Comparison of ENCODE assay signal across 9 cellular contexts in the genomic region with DNA sequence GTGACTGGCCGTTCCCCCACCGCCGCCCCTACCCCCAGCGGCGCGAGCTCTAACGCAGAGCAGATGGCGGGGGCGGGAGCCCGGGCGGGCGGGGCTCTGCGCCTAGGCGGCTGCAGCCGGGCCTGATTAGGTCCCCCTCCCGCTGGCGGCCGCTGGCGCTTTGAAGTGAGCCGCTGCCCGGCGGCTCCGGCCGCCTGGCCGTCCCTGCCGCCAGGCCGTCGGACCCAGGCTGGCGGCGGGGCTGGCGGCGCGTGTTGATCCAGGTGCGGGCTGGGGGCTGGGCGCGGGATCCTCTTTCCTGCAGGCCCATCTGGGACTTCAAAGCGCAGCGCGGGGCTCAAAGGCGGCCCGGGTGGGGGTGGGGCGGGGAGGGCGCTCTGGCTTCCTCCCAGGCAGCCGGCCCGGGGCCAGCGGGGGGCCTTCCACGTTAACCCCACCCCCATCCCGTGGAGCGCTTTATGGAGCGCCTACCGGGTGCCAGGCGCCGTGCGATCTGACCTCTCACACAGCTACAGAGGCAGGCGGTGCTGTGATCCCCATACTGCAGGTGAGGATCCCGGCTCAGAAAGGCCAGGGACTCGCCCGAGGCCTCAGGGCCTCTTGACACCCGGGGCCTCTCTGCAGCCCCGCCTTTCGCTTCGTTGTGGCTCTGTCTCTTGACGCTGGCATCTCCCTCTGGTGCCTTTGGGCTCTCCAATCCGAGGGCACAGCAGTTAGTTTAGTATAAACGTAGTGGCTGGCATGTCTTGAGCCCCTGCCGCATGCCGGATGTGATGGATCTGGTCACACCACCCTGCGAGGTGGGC.
DNase-seq lines count a peak whose midpoint lies in the region; ATAC-seq, FAIRE-seq and TF ChIP-seq lines count a peak whose summit lies in the region.
"Had no signal": no experiment of that assay in that cellular context is flagged by ENCODE, and none has a peak within 500 bp of the region (broad histone marks: within the 10 kb centered on the region; RNA-seq: fewer than 3 reads in every experiment).

No MANE protein-coding gene starts in this region.

- H4K5ac ChIP-seq in mesendoderm (ENCODE audit: low read length) = no peak overlapping the region

- peak overlapping the region; percentile 77 for H3K56ac ChIP-seq in mesendoderm (ENCODE audit: low read length)

- no peak overlapping the region for H3K27ac Mint-ChIP-seq in astrocyte (ENCODE audit: unreplicated experiment)

- H4K8ac ChIP-seq in mesendoderm (ENCODE audit: low read depth, low read length) = no peak overlapping the region

- H3K79me2 ChIP-seq in astrocyte (ENCODE audit: insufficient read depth, low read length) = no peaks in the 10 kb centered on the region
- H3K79me2 ChIP-seq in mesendoderm (ENCODE audit: control insufficient read depth, insufficient read depth, low read length) = no peaks in the 10 kb centered on the region

- H2AFZ ChIP-seq in astrocyte (ENCODE audit: low read depth, low read length) = peak overlapping the region; percentile 71

- TF ChIP-seq CTCF in NB4 (IDR thresholded peaks at IDR 0.05; ENCODE audit: low read depth, low read length) (no peak), astrocyte (IDR thresholded peaks at IDR 0.05; ENCODE audit: insufficient read depth, low read depth, low read length) (no peak), GM10248 (IDR thresholded peaks at IDR 0.05; ENCODE audit: control extremely low read depth, extremely low read depth, low read depth, missing control alignments) (no peak)

- H3K27me3 Mint-ChIP-seq in astrocyte (ENCODE audit: low read depth, unreplicated experiment) = peaks cover 43% of the 10 kb centered on the region

- H3K36me3 Mint-ChIP-seq in astrocyte (ENCODE audit: low read depth, unreplicated experiment) = no peaks in the 10 kb centered on the region

- POLR2A ChIA-PET in GM10248 (lab: Yijun Ruan, JAX) = no interaction called here

- H3K4me1 Mint-ChIP-seq in astrocyte (ENCODE audit: low read depth, unreplicated experiment) = peaks cover 14% of the 10 kb centered on the region

- H3K27me3 ChIP-seq in astrocyte (ENCODE audit: insufficient read depth, low read length) (no peaks in the 10 kb centered on the region), mesendoderm (ENCODE audit: insufficient read depth, low read length, poor library complexity) (no peaks in the 10 kb centered on the region)

- CTCF ChIA-PET in GM10248 (lab: Yijun Ruan, JAX) = no interaction called here

- H3K18ac ChIP-seq in mesendoderm (ENCODE audit: low read length) = peak overlapping the region; percentile 43

- H3K27ac ChIP-seq in astrocyte (ENCODE audit: low read depth, low read length) (no peak overlapping the region), mesendoderm (ENCODE audit: low read depth, low read length) (no peak overlapping the region), urinary bladder (ENCODE audit: low read depth) (no peak overlapping the region)
- H3K27ac ChIP-seq: epithelial cell of prostate had no signal

- DNase-seq in ELR (ENCODE audit: low read depth) (peak; percentile 30), NB4 (ENCODE audit: low read depth) (peak; percentile 25), astrocyte (ENCODE audit: low read depth) (no peak), mesendoderm (peak; percentile 79), GM10248 (ENCODE audit: extremely low spot score) (no peak), T-helper 9 cell (no peak)

- no peak overlapping the region for H2BK120ac ChIP-seq in mesendoderm (ENCODE audit: low read depth, low read length)

- H2BK5ac ChIP-seq in mesendoderm (ENCODE audit: low read length) = no peak overlapping the region

- H3K9me3 ChIP-seq in astrocyte (ENCODE audit: insufficient read depth, low read depth, low read length) = no peaks in the 10 kb centered on the region

- TF ChIP-seq POLR2A in NB4 (IDR thresholded peaks at IDR 0.05; ENCODE audit: extremely low read depth, insufficient read length) = no peak

- no peaks in the 10 kb centered on the region for H3K79me1 ChIP-seq in mesendoderm (ENCODE audit: low read length)

- H2BK15ac ChIP-seq in mesendoderm (replicated peaks; ENCODE audit: low read depth) = no peak overlapping the region

- H3K4me1 ChIP-seq in astrocyte (ENCODE audit: insufficient read depth, low read length) (peaks cover 11% of the 10 kb centered on the region), mesendoderm (ENCODE audit: control insufficient read depth, low read depth, low read length) (peaks cover 3% of the 10 kb centered on the region), urinary bladder (ENCODE audit: insufficient read depth) (no peaks in the 10 kb centered on the region)

- no peak overlapping the region for H3K23ac ChIP-seq in mesendoderm (ENCODE audit: low read length)

- no peak for FAIRE-seq in astrocyte (lab: Jason Lieb, UNC)

- H3K4me3 Mint-ChIP-seq in astrocyte (ENCODE audit: unreplicated experiment) = peak overlapping the region; percentile 54

- H3K4me3 ChIP-seq in NB4 (ENCODE audit: low read depth, low read length) (no peak overlapping the region), astrocyte (ENCODE audit: insufficient read depth, low read depth, low read length) (peak overlapping the region; percentile 17), mesendoderm (ENCODE audit: low read length) (no peak overlapping the region), urinary bladder (ENCODE audit: low read depth, low read length) (peak overlapping the region; percentile 31)

- H3K36me3 ChIP-seq in astrocyte (ENCODE audit: insufficient read depth, low read length) (no peaks in the 10 kb centered on the region), mesendoderm (ENCODE audit: control insufficient read depth, insufficient read depth, low read length) (no peaks in the 10 kb centered on the region), urinary bladder (ENCODE audit: insufficient read depth) (no peaks in the 10 kb centered on the region)

- peak overlapping the region; percentile 73 for H3K4me2 ChIP-seq in astrocyte (ENCODE audit: low read length)
- peak overlapping the region; percentile 32 for H3K4me2 ChIP-seq in mesendoderm (ENCODE audit: low read length)

- no peaks in the 10 kb centered on the region for H4K20me1 ChIP-seq in astrocyte (ENCODE audit: insufficient read depth, low read length)

- H2AK5ac ChIP-seq in mesendoderm (ENCODE audit: low read length) = no peak overlapping the region

- peak overlapping the region; percentile 2 for H3K4ac ChIP-seq in mesendoderm (ENCODE audit: low read depth, low read length)

- H3K9ac ChIP-seq in astrocyte (ENCODE audit: low read length) = peak overlapping the region; percentile 20
- H3K9ac ChIP-seq in mesendoderm (ENCODE audit: low read length) = peak overlapping the region; percentile 45

- WGBS in mesendoderm (ENCODE audit: extremely low coverage, insufficient coverage, low lambda C conversion rate) = no CpG with 5 or more reads among the region's 68 CpGs
- WGBS in urinary bladder = 6% methylated on average over 68 of the region's 68 CpGs

- no peaks in the 10 kb centered on the region for H3K9me3 Mint-ChIP-seq in astrocyte (ENCODE audit: unreplicated experiment)

- ATAC-seq in GM19395 (IDR thresholded peaks at IDR 0.05; ENCODE audit: unreplicated experiment) = no peak

Comparison
In these comparisons a context has a peak if more than half of its experiments do, and no peak if none do; other contexts are left out.
1. DNase-seq: peak in ELR (single experiment), NB4 (single experiment) and mesendoderm (single experiment); none in astrocyte (single experiment), GM10248 (single experiment) and T-helper 9 cell (single experiment).
2. H3K4me3 ChIP-seq: peak in astrocyte (single experiment) and urinary bladder (single experiment); none in NB4 (single experiment) and mesendoderm (single experiment).